Comparison of ENCODE assay signal across 8 cellular contexts in genomic region chr1:152047607-152047953, GRCh38. TPM values are rescaled to one million over a fixed set of nuclear protein-coding genes. Genes with fewer than 3 reads are reported as not detected.
DNase-seq lines count a peak whose midpoint lies in the region; ATAC-seq and TF ChIP-seq lines count a peak whose summit lies in the region.

No MANE protein-coding gene starts in this region.

- peak; percentile 1 for ATAC-seq in HG02970 (IDR thresholded peaks at IDR 0.05; ENCODE audit: low FRiP score, unreplicated experiment)
- peak; percentile 1 to 48 for ATAC-seq in right cardiac atrium

- no peaks in the 10 kb centered on the region for H3K9me3 ChIP-seq in right cardiac atrium (ENCODE audit: control insufficient read depth, low read length)

- peak overlapping the region; percentile 98 for H3K27ac Mint-ChIP-seq in activated naive CD4-positive, alpha-beta T cell treated with anti-CD3 and anti-CD28 coated beads, Interleukin-2, amount 10 ng/mL, durations not matched to agents 7 days and 5 days

- H3K27me3 ChIP-seq in right cardiac atrium (ENCODE audit: control insufficient read depth, insufficient read depth) = no peaks in the 10 kb centered on the region

- peaks cover 2% of the 10 kb centered on the region for H3K9me3 Mint-ChIP-seq in activated naive CD4-positive, alpha-beta T cell treated with anti-CD3 and anti-CD28 coated beads, Interleukin-2, amount 10 ng/mL, durations not matched to agents 7 days and 5 days

- H3K4me1 ChIP-seq in right cardiac atrium (ENCODE audit: control insufficient read depth, insufficient read depth, low read length) = peaks cover 3% of the 10 kb centered on the region

- peak overlapping the region; percentile 70 for H3K4me3 Mint-ChIP-seq in activated naive CD4-positive, alpha-beta T cell treated with anti-CD3 and anti-CD28 coated beads, Interleukin-2, amount 10 ng/mL, durations not matched to agents 7 days and 5 days

- peaks cover 54% of the 10 kb centered on the region for H3K4me1 Mint-ChIP-seq in activated naive CD4-positive, alpha-beta T cell treated with anti-CD3 and anti-CD28 coated beads, Interleukin-2, amount 10 ng/mL, durations not matched to agents 7 days and 5 days

- H3K4me3 ChIP-seq in AG04449 (ENCODE audit: low read depth, low read length) = peak overlapping the region; percentile 47
- H3K4me3 ChIP-seq in right cardiac atrium (ENCODE audit: low read length) = no peak overlapping the region

- POLR2A ChIA-PET in AG04449 (lab: Yijun Ruan, JAX) = interaction anchor here (1.0 to 3.7 kb wide), 3 partner anchors 8 to 13 kb away, joined by 3 to 37 read pairs (median 4); partner anchors contain the start of gene S100A11

- no peak for DNase-seq in AG04449 (ENCODE audit: low read depth, low spot score)
- no peak for DNase-seq in activated naive CD4-positive, alpha-beta T cell treated with anti-CD3 and anti-CD28 coated beads, Interleukin-2, amount 10 ng/mL, durations not matched to agents 7 days and 5 days
- peak in 1 of 3 donors; percentile 45 for DNase-seq in right cardiac atrium
- DNase-seq in stimulated activated CD8-positive, alpha-beta memory T cell treated with anti-CD3 and anti-CD28 coated beads, Interleukin-4, amount 100 ng/mL, for 48 hours = peak; percentile 41
- DNase-seq in globus pallidus (ENCODE audit: low spot score) = no peak
- DNase-seq in NCI-H1105 treated with DMSO at 0.1 percent for 48 hours (lab: John Stamatoyannopoulos, UW) = no peak
- DNase-seq in HK-2 (ENCODE audit: unreplicated experiment) = no peak

- intact Hi-C loops in right cardiac atrium (cut with DNase I) = no loop called here

- CTCF ChIA-PET in AG04449 (lab: Yijun Ruan, JAX) = interaction anchor here (0.8 to 14.7 kb wide), 5 partner anchors 9 to 136 kb away, joined by 3 to 271 read pairs (median 3); partner anchors contain the start of gene S100A11
- CTCF ChIA-PET in activated naive CD4-positive, alpha-beta T cell treated with anti-CD3 and anti-CD28 coated beads, Interleukin-2, amount 10 ng/mL, durations not matched to agents 7 days and 5 days (lab: Charles Lee) = interaction anchor here (7.6 to 15.6 kb wide), 2 partner anchors 12 to 137 kb away, joined by 49 to 270 read pairs; partner anchors contain the start of gene S100A11

- peak overlapping the region; percentile 95 for H3K27ac ChIP-seq in right cardiac atrium (ENCODE audit: low read length)

- TF ChIP-seq CTCF in AG04449 (IDR thresholded peaks at IDR 0.05; ENCODE audit: insufficient read depth, low read length, missing control alignments) = no peak

- 24% methylated on average over 5 of the region's 5 CpGs for WGBS in right cardiac atrium

- H3K36me3 Mint-ChIP-seq in activated naive CD4-positive, alpha-beta T cell treated with anti-CD3 and anti-CD28 coated beads, Interleukin-2, amount 10 ng/mL, durations not matched to agents 7 days and 5 days = no peaks in the 10 kb centered on the region

- H3K27me3 Mint-ChIP-seq in activated naive CD4-positive, alpha-beta T cell treated with anti-CD3 and anti-CD28 coated beads, Interleukin-2, amount 10 ng/mL, durations not matched to agents 7 days and 5 days = peaks cover 10% of the 10 kb centered on the region

RNA-seq across cellular contexts. Expression of gene S100A11, which starts 10.8 kb away (rescaled TPM):
- total RNA-seq in right cardiac atrium = 100 to 1,000 TPM in 3 of 4 donors, 10 to 100 TPM in 1; 56.3 to 144 (median 113) TPM
- 227 TPM for polyA plus RNA-seq in right cardiac atrium

RNA-seq across cellular contexts. Expression of gene TCHHL1, which starts 41.3 kb away (rescaled TPM):
- total RNA-seq in right cardiac atrium = not detected
- polyA plus RNA-seq in right cardiac atrium = not detected

RNA-seq across cellular contexts. Expression of gene S100A10, which starts 53.9 kb away (rescaled TPM):
- 100 to 1,000 TPM; 108 to 245 (median 200) TPM for total RNA-seq in right cardiac atrium
- polyA plus RNA-seq in right cardiac atrium = 223 TPM
